In the genomic region with DNA sequence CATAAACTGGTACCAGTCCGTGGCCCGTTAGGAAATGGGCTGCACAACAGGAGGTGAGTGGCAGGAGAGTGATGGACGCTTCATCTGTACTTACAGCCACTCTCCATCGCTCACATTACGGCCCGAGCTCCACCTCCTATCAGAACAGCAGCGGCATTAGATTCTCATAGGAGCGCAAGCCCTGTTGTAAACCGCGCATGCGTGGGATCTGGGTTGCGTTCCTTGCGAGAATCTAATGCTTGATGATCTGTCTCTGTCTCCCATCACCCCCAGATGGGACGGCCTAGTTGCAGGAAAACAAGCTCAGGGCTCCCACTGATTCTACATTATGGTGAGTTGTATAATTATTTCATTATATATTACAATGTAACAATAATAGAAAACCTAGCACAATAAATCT, we compare ENCODE assay signal across 28 cellular contexts.
"Had no signal": no experiment of that assay in that cellular context is flagged by ENCODE, and none has a peak within 500 bp of the region (broad histone marks: within the 10 kb centered on the region; RNA-seq: fewer than 3 reads in every experiment).

No MANE protein-coding gene starts in this region.

- DNase-seq: naive thymus-derived CD8-positive, alpha-beta T cell; nephron progenitor cell; occipital lobe; ovary; posterior cingulate gyrus; psoas muscle; right cardiac atrium; right lobe of liver; sigmoid colon; small intestine; stimulated activated CD4-positive, alpha-beta T cell treated with anti-CD3 and anti-CD28 coated beads, Interleukin-15, amount 100 ng/mL, for 24 hours; stimulated activated CD4-positive, alpha-beta T cell treated with anti-CD3 and anti-CD28 coated beads, Interleukin-2, amount 100 ng/mL, for 24 hours; stimulated activated CD4-positive, alpha-beta T cell treated with anti-CD3 and anti-CD28 coated beads, Interleukin-2, amount 100 ng/mL, for 48 hours; stimulated activated CD4-positive, alpha-beta T cell treated with anti-CD3 and anti-CD28 coated beads, Interleukin-4, amount 100 ng/mL, for 24 hours; stimulated activated naive B cell treated with anti-CD40 and anti-IgM and Interleukin-4, amounts not matched to agents 10 μg/mL and 1 μg/mL and 100 μg/mL, for 72 hours; stimulated activated naive CD4-positive, alpha-beta T cell treated with Interleukin-2 at 50 U/mL for 16 hours; stomach; tibial artery; transverse colon had no signal

- H3K4me3 Mint-ChIP-seq: naive thymus-derived CD8-positive, alpha-beta T cell; natural killer cell treated with Interleukin-12 subunit alpha and Interleukin-12 subunit beta and Interleukin-15 and Interleukin-18, amount 100 ng/mL, for 72 hours; nephron progenitor cell; neural crest cell; stimulated activated effector memory CD8-positive, alpha-beta T cell treated with anti-CD3 and anti-CD28 coated beads, Interleukin-12 subunit alpha, Interleukin-12 subunit beta, amount 100 ng/mL, for 72 hours; stimulated activated naive B cell treated with anti-CD40 and anti-IgM and Interleukin-4, amounts not matched to agents 10 μg/mL and 1 μg/mL and 100 μg/mL, for 72 hours; stimulated activated naive CD8-positive, alpha-beta T cell treated with anti-CD3 and anti-CD28 coated beads, Interleukin-15, Interleukin-2, amounts not matched to agents 100 ng/mL and 50 ng/mL, for 24 hours; type B pancreatic cell had no signal

- H3K4me3 ChIP-seq: ovary, psoas muscle, right lobe of liver, sigmoid colon, stomach, tibial artery, transverse colon, vagina had no signal

- H3K27me3 ChIP-seq: ovary, right lobe of liver, sigmoid colon, stomach, tibial artery, transverse colon, vagina had no signal

- H3K27me3 Mint-ChIP-seq: progenitor cell of endocrine pancreas; stimulated activated naive B cell treated with anti-CD40 and anti-IgM and Interleukin-4, amounts not matched to agents 10 μg/mL and 1 μg/mL and 100 μg/mL, for 72 hours; stimulated activated naive CD8-positive, alpha-beta T cell treated with anti-CD3 and anti-CD28 coated beads, Interleukin-15, Interleukin-2, amounts not matched to agents 100 ng/mL and 50 ng/mL, for 24 hours; type B pancreatic cell had no signal

- H3K36me3 Mint-ChIP-seq: naive thymus-derived CD8-positive, alpha-beta T cell; natural killer cell treated with Interleukin-12 subunit alpha and Interleukin-12 subunit beta and Interleukin-15 and Interleukin-18, amount 100 ng/mL, for 72 hours; stimulated activated effector memory CD8-positive, alpha-beta T cell treated with anti-CD3 and anti-CD28 coated beads, Interleukin-12 subunit alpha, Interleukin-12 subunit beta, amount 100 ng/mL, for 72 hours; stimulated activated naive B cell treated with anti-CD40 and anti-IgM and Interleukin-4, amounts not matched to agents 10 μg/mL and 1 μg/mL and 100 μg/mL, for 72 hours had no signal

- H3K36me3 ChIP-seq: ovary, right lobe of liver, sigmoid colon, stomach, tibial artery, transverse colon, vagina had no signal

- H3K9ac ChIP-seq: parathyroid adenoma had no signal

- H3K27ac ChIP-seq: ovary, parathyroid adenoma, psoas muscle, right lobe of liver, sigmoid colon, stomach, tibial artery, transverse colon, vagina had no signal

- H3K27ac Mint-ChIP-seq: naive thymus-derived CD8-positive, alpha-beta T cell; natural killer cell treated with Interleukin-12 subunit alpha and Interleukin-12 subunit beta and Interleukin-15 and Interleukin-18, amount 100 ng/mL, for 72 hours; progenitor cell of endocrine pancreas; stimulated activated effector memory CD8-positive, alpha-beta T cell treated with anti-CD3 and anti-CD28 coated beads, Interleukin-12 subunit alpha, Interleukin-12 subunit beta, amount 100 ng/mL, for 72 hours; stimulated activated naive B cell treated with anti-CD40 and anti-IgM and Interleukin-4, amounts not matched to agents 10 μg/mL and 1 μg/mL and 100 μg/mL, for 72 hours; stimulated activated naive CD8-positive, alpha-beta T cell treated with anti-CD3 and anti-CD28 coated beads, Interleukin-15, Interleukin-2, amounts not matched to agents 100 ng/mL and 50 ng/mL, for 24 hours; type B pancreatic cell had no signal

- H3K4me1 Mint-ChIP-seq: neural crest cell; stimulated activated effector memory CD8-positive, alpha-beta T cell treated with anti-CD3 and anti-CD28 coated beads, Interleukin-12 subunit alpha, Interleukin-12 subunit beta, amount 100 ng/mL, for 72 hours; stimulated activated naive B cell treated with anti-CD40 and anti-IgM and Interleukin-4, amounts not matched to agents 10 μg/mL and 1 μg/mL and 100 μg/mL, for 72 hours had no signal

- H3K4me1 ChIP-seq: parathyroid adenoma, psoas muscle, right lobe of liver, stomach, transverse colon, vagina had no signal

- H3K79me2 ChIP-seq: parathyroid adenoma had no signal

- ATAC-seq: naive thymus-derived CD8-positive, alpha-beta T cell; natural killer cell treated with Interleukin-12 subunit alpha and Interleukin-12 subunit beta and Interleukin-15 and Interleukin-18, amount 100 ng/mL, for 72 hours; psoas muscle; right cardiac atrium; right lobe of liver; stimulated activated effector memory CD8-positive, alpha-beta T cell treated with anti-CD3 and anti-CD28 coated beads, Interleukin-12 subunit alpha, Interleukin-12 subunit beta, amount 100 ng/mL, for 72 hours; stimulated activated naive B cell treated with anti-CD40 and anti-IgM and Interleukin-4, amounts not matched to agents 10 μg/mL and 1 μg/mL and 100 μg/mL, for 72 hours had no signal

- H3K9me3 Mint-ChIP-seq: natural killer cell treated with Interleukin-12 subunit alpha and Interleukin-12 subunit beta and Interleukin-15 and Interleukin-18, amount 100 ng/mL, for 72 hours had no signal

- FAIRE-seq: small intestine, urothelium cell line had no signal

- H3K9me3 ChIP-seq: ovary, psoas muscle, right lobe of liver, sigmoid colon, tibial artery, transverse colon, vagina had no signal

- H2AFZ ChIP-seq: parathyroid adenoma had no signal
